ENCODE assay signal across 8 cellular contexts in the genomic region with DNA sequence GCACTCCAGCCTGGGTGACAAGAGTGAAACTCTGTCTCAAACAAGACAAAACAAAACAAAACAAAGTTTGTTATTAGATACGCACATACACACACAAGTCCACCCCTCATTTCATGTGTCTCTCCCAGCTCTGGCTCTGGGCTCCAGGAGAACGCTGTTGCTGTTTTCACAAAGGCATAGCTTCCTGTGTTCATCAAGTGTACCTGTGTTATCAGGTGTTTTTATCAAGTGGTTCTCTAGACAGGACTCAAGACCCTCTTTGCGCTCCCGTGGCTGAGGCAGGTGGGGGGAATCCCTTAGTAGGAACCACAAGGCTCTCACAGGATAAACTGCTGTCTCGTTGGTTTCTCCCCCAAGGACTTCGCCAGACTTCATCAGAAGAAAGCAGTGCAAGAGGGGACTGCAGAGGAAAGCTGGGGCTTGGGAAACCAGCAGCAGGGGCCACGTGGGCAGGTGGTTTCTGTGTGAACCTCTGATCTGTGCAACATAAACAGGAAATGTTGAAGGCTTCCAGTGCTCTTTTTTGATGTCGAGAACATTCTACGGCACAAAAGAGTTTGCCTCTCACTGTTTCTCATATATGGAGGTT.
A peak's percentile ranks its signal among the peaks of the same experiment; 100 is the strongest.
DNase-seq lines count a peak whose midpoint lies in the region.

No MANE protein-coding gene starts in this region.

- DNase-seq in NCI-H510A treated with DMSO at 0.1 percent for 48 hours (lab: John Stamatoyannopoulos, UW) (peak; percentile 55), NCI-H510A (lab: John Stamatoyannopoulos, UW) (no peak), T-helper 2 cell (peak; percentile 54 to 94 (median 80)), NCI-H2171 (lab: John Stamatoyannopoulos, UW) (no peak), NCI-H774 (lab: John Stamatoyannopoulos, UW) (no peak), middle frontal gyrus (ENCODE audit: extremely low spot score, low spot score) (no peak)
- peak; percentile 92 for DNase-seq in central memory CD4-positive, alpha-beta T cell
- DNase-seq in stimulated activated CD8-positive, alpha-beta memory T cell treated with anti-CD3 and anti-CD28 coated beads, Interleukin-12 subunit alpha, Interleukin-12 subunit beta, amount 100 ng/mL, for 4 hours (ENCODE audit: low read depth): peak; percentile 64

Comparison
In these comparisons a context has a peak if more than half of its experiments do, and no peak if none do; other contexts are left out.
1. DNase-seq: peak in NCI-H510A treated with DMSO at 0.1 percent for 48 hours (single experiment), T-helper 2 cell (5 of 5), central memory CD4-positive, alpha-beta T cell (single experiment) and stimulated activated CD8-positive, alpha-beta memory T cell treated with anti-CD3 and anti-CD28 coated beads, Interleukin-12 subunit alpha, Interleukin-12 subunit beta, amount 100 ng/mL, for 4 hours (single experiment); none in NCI-H510A (single experiment), NCI-H2171 (single experiment), NCI-H774 (single experiment) and middle frontal gyrus (single experiment).